ENCODE assay signal across 20 cellular contexts in the genomic region with DNA sequence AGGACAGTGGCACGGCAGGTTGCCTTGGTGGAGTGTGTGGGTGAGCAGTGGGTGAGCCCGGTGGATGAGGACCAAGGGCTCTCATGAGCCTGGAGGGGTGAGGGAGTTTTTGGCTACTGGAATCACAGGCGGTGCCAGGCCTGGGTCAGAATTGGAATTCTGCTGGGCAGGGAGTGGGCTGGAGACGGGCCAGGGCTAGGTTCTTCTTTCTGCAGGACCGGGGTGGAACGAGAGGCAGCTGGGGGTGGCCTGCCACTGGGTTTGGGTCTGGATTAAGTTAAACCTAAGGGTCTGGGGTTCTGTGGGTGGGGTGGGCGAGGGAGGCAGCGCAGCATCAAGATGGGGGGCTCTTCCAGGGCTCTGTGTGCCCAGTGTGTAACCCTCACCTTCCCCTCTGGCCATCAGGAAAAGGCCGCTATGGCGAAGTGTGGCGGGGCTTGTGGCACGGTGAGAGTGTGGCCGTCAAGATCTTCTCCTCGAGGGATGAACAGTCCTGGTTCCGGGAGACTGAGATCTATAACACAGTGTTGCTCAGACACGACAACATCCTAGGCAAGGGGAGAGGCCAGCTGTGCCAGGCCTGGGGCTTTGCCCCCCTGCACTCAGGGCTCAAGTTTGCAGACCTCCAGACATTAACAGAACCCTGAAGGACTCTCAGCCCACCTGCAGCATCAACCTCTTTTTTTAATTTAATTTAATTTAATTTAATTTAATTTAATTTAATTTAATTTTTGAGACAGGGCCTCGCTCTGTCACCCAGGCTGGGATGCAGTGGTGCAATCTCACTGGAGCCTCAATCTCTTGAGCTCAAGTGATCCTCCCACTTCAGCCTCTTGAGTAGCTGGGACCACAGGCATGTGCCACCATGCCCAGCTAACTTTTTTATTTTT. TPM values are rescaled to one million over a fixed set of nuclear protein-coding genes. Genes with fewer than 3 reads are reported as not detected.
"Had no signal": no experiment of that assay in that cellular context is flagged by ENCODE, and none has a peak within 500 bp of the region (broad histone marks: within the 10 kb centered on the region; RNA-seq: fewer than 3 reads in every experiment).

No MANE protein-coding gene starts in this region.

- H3K9me3 Mint-ChIP-seq: activated naive CD4-positive, alpha-beta T cell treated with anti-CD3 and anti-CD28 coated beads for 36 hours; activated T-helper 1 cell treated with anti-CD3 and anti-CD28 coated beads, Interleukin-12 subunit alpha, Interleukin-12 subunit beta, Interleukin-2, Interleukin-4 antibody, amounts not matched to agents 30 ng/mL and 10 ng/mL and 1 ng/mL, durations not matched to agents 14 hours and 24 hours and 36 hours; naive B cell had no signal

- H3K9me3 ChIP-seq: heart right ventricle, right lobe of liver, suprapubic skin had no signal

- DNase-seq: activated CD4-positive, alpha-beta T cell treated with anti-CD3 and anti-CD28 coated beads for 48 hours; activated naive CD4-positive, alpha-beta T cell treated with anti-CD3 and anti-CD28 coated beads for 36 hours; caudate nucleus; effector CD4-positive, alpha-beta T cell; naive B cell; occipital lobe; stimulated activated CD4-positive, alpha-beta T cell treated with anti-CD3 and anti-CD28 coated beads, Interleukin-12 subunit alpha, Interleukin-12 subunit beta, amount 100 ng/mL, for 4 hours; stimulated activated CD4-positive, alpha-beta T cell treated with anti-CD3 and anti-CD28 coated beads, Interleukin-2, amount 100 ng/mL, for 48 hours; stimulated activated naive CD4-positive, alpha-beta T cell treated with Interleukin-2 at 50 U/mL for 16 hours; T1000 had no signal

- H3K4me3 Mint-ChIP-seq: activated naive CD4-positive, alpha-beta T cell treated with anti-CD3 and anti-CD28 coated beads for 36 hours; activated T-helper 1 cell treated with anti-CD3 and anti-CD28 coated beads, Interleukin-12 subunit alpha, Interleukin-12 subunit beta, Interleukin-2, Interleukin-4 antibody, amounts not matched to agents 30 ng/mL and 10 ng/mL and 1 ng/mL, durations not matched to agents 14 hours and 24 hours and 36 hours had no signal

- H3K27me3 ChIP-seq: heart right ventricle, right lobe of liver, suprapubic skin had no signal

- H3K36me3 Mint-ChIP-seq: naive B cell had no signal

- H3K4me3 ChIP-seq: right lobe of liver, suprapubic skin had no signal

- H3K27ac ChIP-seq: right lobe of liver, suprapubic skin had no signal

- H3K36me3 ChIP-seq: right lobe of liver had no signal

- ATAC-seq: heart right ventricle, right lobe of liver had no signal

- FAIRE-seq: frontal cortex, islet of Langerhans, urothelium cell line had no signal

- H3K27ac Mint-ChIP-seq: activated naive CD4-positive, alpha-beta T cell treated with anti-CD3 and anti-CD28 coated beads for 36 hours; activated T-helper 1 cell treated with anti-CD3 and anti-CD28 coated beads, Interleukin-12 subunit alpha, Interleukin-12 subunit beta, Interleukin-2, Interleukin-4 antibody, amounts not matched to agents 30 ng/mL and 10 ng/mL and 1 ng/mL, durations not matched to agents 14 hours and 24 hours and 36 hours; progenitor cell of endocrine pancreas had no signal

RNA-seq across cellular contexts. Expression of a gene that starts 7.0 kb away (rescaled TPM):
- total RNA-seq: activated naive CD4-positive, alpha-beta T cell treated with anti-CD3 and anti-CD28 coated beads for 36 hours; activated T-helper 1 cell treated with anti-CD3 and anti-CD28 coated beads, Interleukin-12 subunit alpha, Interleukin-12 subunit beta, Interleukin-2, Interleukin-4 antibody, amounts not matched to agents 30 ng/mL and 10 ng/mL and 1 ng/mL, durations not matched to agents 14 hours and 24 hours and 36 hours; progenitor cell of endocrine pancreas had no signal

RNA-seq across cellular contexts. Expression of a gene that starts 26.4 kb away (rescaled TPM):
- total RNA-seq: activated naive CD4-positive, alpha-beta T cell treated with anti-CD3 and anti-CD28 coated beads for 36 hours; activated T-helper 1 cell treated with anti-CD3 and anti-CD28 coated beads, Interleukin-12 subunit alpha, Interleukin-12 subunit beta, Interleukin-2, Interleukin-4 antibody, amounts not matched to agents 30 ng/mL and 10 ng/mL and 1 ng/mL, durations not matched to agents 14 hours and 24 hours and 36 hours; frontal cortex; heart right ventricle; liver; occipital lobe; suprapubic skin had no signal
- polyA plus RNA-seq: fibroblast of lung, liver had no signal
